ENCODE assay signal across 8 cellular contexts in genomic region chrX:49838374-49838773, GRCh38. TPM values are rescaled to one million over a fixed set of nuclear protein-coding genes. Genes with fewer than 3 reads are reported as not detected.
A peak's percentile ranks its signal among the peaks of the same experiment; 100 is the strongest.
DNase-seq lines count a peak whose midpoint lies in the region; ATAC-seq and TF ChIP-seq lines count a peak whose summit lies in the region.

No MANE protein-coding gene starts in this region.

- no peaks in the 10 kb centered on the region for H3K9me2 ChIP-seq in GM23338 (ENCODE audit: insufficient read depth)

- H3K4me2 ChIP-seq in GM23338 (no peak overlapping the region), parathyroid adenoma (ENCODE audit: low read length) (no peak overlapping the region)

- TF ChIP-seq CTCF in GM23338 (conservative IDR thresholded peaks at IDR 0.05; ENCODE audit: low read depth in 2 of 2) (peak; percentile 67 to 82), endodermal cell (conservative IDR thresholded peaks at IDR 0.05) (peak; percentile 79), parathyroid adenoma (IDR thresholded peaks at IDR 0.05) (peak; percentile 56)

- H3K9me3 Mint-ChIP-seq in GM23338 = no peaks in the 10 kb centered on the region
- peaks cover 47% of the 10 kb centered on the region for H3K9me3 Mint-ChIP-seq in endodermal cell

- peak; percentile 75 for ATAC-seq in GM23338
- no peak for ATAC-seq in HG03135 (IDR thresholded peaks at IDR 0.05; ENCODE audit: unreplicated experiment)

- no peaks in the 10 kb centered on the region for H3K79me2 ChIP-seq in GM23338 (replicated peaks; ENCODE audit: insufficient read depth)
- H3K79me2 ChIP-seq in parathyroid adenoma = no peaks in the 10 kb centered on the region

- H3K4me1 ChIP-seq in GM23338 (ENCODE audit: insufficient read depth) (no peaks in the 10 kb centered on the region), endodermal cell (ENCODE audit: control insufficient read depth, insufficient read depth, low read length) (no peaks in the 10 kb centered on the region), parathyroid adenoma (no peaks in the 10 kb centered on the region)

- H3K27me3 ChIP-seq in GM23338 (ENCODE audit: insufficient read depth) = no peaks in the 10 kb centered on the region
- peaks cover 5% of the 10 kb centered on the region for H3K27me3 ChIP-seq in endodermal cell (ENCODE audit: control insufficient read depth, insufficient read depth, low read length, poor library complexity, severe bottlenecking)
- no peaks in the 10 kb centered on the region for H3K27me3 ChIP-seq in parathyroid adenoma (ENCODE audit: control insufficient read depth, insufficient read depth, low read length)

- H4K20me1 ChIP-seq in GM23338 (replicated peaks; ENCODE audit: insufficient read depth) = no peaks in the 10 kb centered on the region

- H3K27ac Mint-ChIP-seq in GM23338 (no peak overlapping the region), endodermal cell (no peak overlapping the region)

- H3K9me3 ChIP-seq in endodermal cell (ENCODE audit: control insufficient read depth, low read length) (no peaks in the 10 kb centered on the region), parathyroid adenoma (ENCODE audit: control insufficient read depth, low read length) (no peaks in the 10 kb centered on the region)

- no peaks in the 10 kb centered on the region for H3F3A ChIP-seq in GM23338 (replicated peaks; ENCODE audit: low read depth)

- H3K36me3 Mint-ChIP-seq in GM23338 (ENCODE audit: low read depth) (no peaks in the 10 kb centered on the region), endodermal cell (ENCODE audit: low read depth) (no peaks in the 10 kb centered on the region)

- H2AFZ ChIP-seq in GM23338 (no peak overlapping the region), parathyroid adenoma (peak overlapping the region; percentile 46)

- DNase-seq in NCI-H2171 treated with DMSO at 0.1 percent for 48 hours (lab: John Stamatoyannopoulos, UW) (peak; percentile 25), NCI-H2171 (lab: John Stamatoyannopoulos, UW) (no peak), GM23338 (ENCODE audit: low spot score) (peak; percentile 51), NCI-H69 (lab: John Stamatoyannopoulos, UW) (peak; percentile 21), endodermal cell (peak; percentile 68)
- no peak for DNase-seq in effector CD4-positive, alpha-beta T cell

- H3K4me1 Mint-ChIP-seq in GM23338 = no peaks in the 10 kb centered on the region; the same call in 2 of the 3 replicates
- H3K4me1 Mint-ChIP-seq in endodermal cell = no peaks in the 10 kb centered on the region

- H3K27me3 Mint-ChIP-seq in GM23338 (ENCODE audit: insufficient read depth, low read depth, poor library complexity) (no peaks in the 10 kb centered on the region), endodermal cell (ENCODE audit: insufficient read depth) (no peaks in the 10 kb centered on the region)

- no peak overlapping the region for H3K4me3 ChIP-seq in GM23338
- no peak overlapping the region for H3K4me3 ChIP-seq in endodermal cell (ENCODE audit: low read length)
- no peak overlapping the region for H3K4me3 ChIP-seq in parathyroid adenoma (ENCODE audit: low read depth, low read length)

- 0 to 17% methylated on average over 1 to 7 of the region's 8 CpGs for WGBS in endodermal cell (ENCODE audit: insufficient coverage in 1 of 2, insufficient read length in 1 of 2), 2 experiments

- H3K9ac ChIP-seq in endodermal cell (ENCODE audit: extremely low read depth, low read length, poor library complexity, severe bottlenecking) = no peak overlapping the region
- H3K9ac ChIP-seq in parathyroid adenoma = no peak overlapping the region

- H3K4me3 Mint-ChIP-seq in GM23338 (no peak overlapping the region), endodermal cell (no peak overlapping the region)

- no peak overlapping the region for H3K27ac ChIP-seq in GM23338 (ENCODE audit: low read depth)
- H3K27ac ChIP-seq in endodermal cell (ENCODE audit: low read depth, low read length) = no peak overlapping the region
- no peak overlapping the region for H3K27ac ChIP-seq in parathyroid adenoma

- no peaks in the 10 kb centered on the region for H3K36me3 ChIP-seq in GM23338 (ENCODE audit: insufficient read depth)
- no peaks in the 10 kb centered on the region for H3K36me3 ChIP-seq in endodermal cell (ENCODE audit: control insufficient read depth, insufficient read depth, low read length)
- H3K36me3 ChIP-seq in parathyroid adenoma (ENCODE audit: control insufficient read depth, insufficient read depth, low read length) = no peaks in the 10 kb centered on the region

TF ChIP-seq in GM23338, 12 proteins besides CTCF, POLR2A, EP300 and RAD21 (continues in another document):
- no peak for TF ChIP-seq JUNB (IDR thresholded peaks at IDR 0.05; ENCODE audit: unreplicated experiment)
- TF ChIP-seq ZNF114 (CRISPR knock-in tag; IDR thresholded peaks at IDR 0.05) = no peak
- TF ChIP-seq CREB1 (CRISPR knock-in tag; IDR thresholded peaks at IDR 0.05; ENCODE audit: low read depth) = no peak
- TF ChIP-seq ETS1 (IDR thresholded peaks at IDR 0.05) = no peak
- no peak for TF ChIP-seq STAT1 (IDR thresholded peaks at IDR 0.05; ENCODE audit: unreplicated experiment)
- TF ChIP-seq REST (IDR thresholded peaks at IDR 0.05; ENCODE audit: unreplicated experiment) = no peak
- no peak for TF ChIP-seq ZNF331 (CRISPR knock-in tag; IDR thresholded peaks at IDR 0.05; ENCODE audit: low read depth)
- TF ChIP-seq NANOG (IDR thresholded peaks at IDR 0.05; ENCODE audit: borderline replicate concordance) = no peak

RNA-seq across cellular contexts. Expression of gene PAGE4, which starts 9.3 kb away (rescaled TPM):
- not detected in 2 replicates for total RNA-seq in GM23338 (2014; rRNA removed; shearing (Covaris generic))
- polyA plus RNA-seq in GM23338 (2016; fragmentation: Nextera tagmentation; extraction: Ambion mirVana) = 1.4 and 1.6 TPM in 2 replicates
- not detected for total RNA-seq in endodermal cell
- polyA plus RNA-seq in endodermal cell (2013, experiment 1 of 2) = not detected
- not detected for polyA plus RNA-seq in endodermal cell (2013, experiment 2 of 2)

RNA-seq across cellular contexts. Expression of gene USP27X, which starts 40.9 kb away (rescaled TPM):
- total RNA-seq in GM23338 (2014; rRNA removed; shearing (Covaris generic)) = 3.7 and 5.0 TPM in 2 replicates
- 1.1 and 1.3 TPM in 2 replicates for polyA plus RNA-seq in GM23338 (2016; fragmentation: Nextera tagmentation; extraction: Ambion mirVana)
- 1 to 10 TPM; 7.1 to 8.2 TPM for total RNA-seq in endodermal cell
- polyA plus RNA-seq in endodermal cell (2013, experiment 1 of 2) = 8.4 TPM
- polyA plus RNA-seq in endodermal cell (2013, experiment 2 of 2) = 6.7 TPM

Comparison
In these comparisons a context has a peak if more than half of its experiments do, and no peak if none do; other contexts are left out.
1. DNase-seq: peak in NCI-H2171 treated with DMSO at 0.1 percent for 48 hours (single experiment), GM23338 (single experiment), NCI-H69 (single experiment) and endodermal cell (single experiment); none in NCI-H2171 (single experiment) and effector CD4-positive, alpha-beta T cell (single experiment).
2. Peak in every context shown above with its lines, with median percentiles within 50 percentile points of each other: CTCF ChIP-seq.